In the genomic region with DNA sequence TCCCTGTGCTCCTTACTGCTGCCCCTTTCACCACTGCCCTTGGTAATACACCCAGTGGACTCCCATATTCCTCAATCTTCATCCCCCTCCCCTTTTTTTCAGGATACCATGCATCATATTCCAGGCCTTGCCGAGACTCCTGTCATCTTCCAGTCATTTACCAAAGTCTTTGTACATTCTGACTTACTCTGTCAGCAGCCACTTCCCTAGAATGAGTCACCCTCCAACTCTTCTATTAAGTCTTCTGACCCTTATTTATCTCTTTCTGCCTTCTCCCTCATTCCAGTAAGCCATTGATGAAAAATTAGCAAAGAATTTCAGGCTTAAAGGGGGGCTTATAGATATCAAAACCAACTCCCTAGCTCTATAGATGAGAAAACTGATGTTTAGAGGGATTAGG, we compare ENCODE assay signal across 19 cellular contexts.
DNase-seq lines count a peak whose midpoint lies in the region; FAIRE-seq and TF ChIP-seq lines count a peak whose summit lies in the region.
"Had no signal": no experiment of that assay in that cellular context is flagged by ENCODE, and none has a peak within 500 bp of the region (broad histone marks: within the 10 kb centered on the region; RNA-seq: fewer than 3 reads in every experiment).

No MANE protein-coding gene starts in this region.

- H3K9ac ChIP-seq in Loucy (ENCODE audit: low read depth, low read length, poor library complexity, severe bottlenecking), result no peak overlapping the region

- H3K4me2 ChIP-seq in Loucy (ENCODE audit: low read depth, low read length, poor library complexity, severe bottlenecking), result no peak overlapping the region

- H3K79me2 ChIP-seq in Loucy (ENCODE audit: insufficient read depth, low read length), result no peaks in the 10 kb centered on the region

- no peak overlapping the region for H3K4me3 ChIP-seq in Loucy (ENCODE audit: low read length, poor library complexity, severe bottlenecking)
- H3K4me3 ChIP-seq in bronchial epithelial cell (ENCODE audit: low read depth, low read length), result no peak overlapping the region
- H3K4me3 ChIP-seq: gastrocnemius medialis, left ventricle myocardium inferior, pancreas had no signal

- peaks cover 12% of the 10 kb centered on the region for H3K4me1 ChIP-seq in Loucy (ENCODE audit: insufficient read depth, low read length, poor library complexity, severe bottlenecking)
- H3K4me1 ChIP-seq: gastrocnemius medialis had no signal

- no peaks in the 10 kb centered on the region for H4K20me1 ChIP-seq in Loucy (ENCODE audit: insufficient read depth, low read length, poor library complexity, severe bottlenecking)

- peak; percentile 57 for DNase-seq in COLO829 (ENCODE audit: low spot score)
- peak; percentile 8 for DNase-seq in bronchial epithelial cell (ENCODE audit: low read depth)
- DNase-seq in kidney glomerular epithelial cell (lab: John Stamatoyannopoulos, UW), result peak; percentile 48
- DNase-seq in NCI-H2196 (lab: John Stamatoyannopoulos, UW; ENCODE audit: unreplicated experiment), result no peak
- no peak for DNase-seq in AML-193 (lab: John Stamatoyannopoulos, UW)
- DNase-seq in NCI-H1105 treated with DMSO at 0.1 percent for 48 hours (lab: John Stamatoyannopoulos, UW), result no peak
- DNase-seq in NK-92 (lab: John Stamatoyannopoulos, UW; ENCODE audit: unreplicated experiment), result no peak
- DNase-seq: activated CD8-positive, alpha-beta memory T cell treated with anti-CD3 and anti-CD28 coated beads for 24 hours; activated naive CD8-positive, alpha-beta T cell treated with anti-CD3 and anti-CD28 coated beads, Interleukin-2, amount 10 ng/mL, durations not matched to agents 7 days and 5 days; effector CD8-positive, alpha-beta T cell; gastrocnemius medialis; GF-D8; left ventricle myocardium inferior; NCI-H187; pancreas; SHP77; T-helper 1 cell had no signal

- FAIRE-seq in bronchial epithelial cell (lab: Jason Lieb, UNC), result no peak
- FAIRE-seq: H1, pancreas had no signal

- 0 out of 2 replicates have a peak overlapping the region, but pooled peaks have one; percentile 22 for H2AFZ ChIP-seq in Loucy (ENCODE audit: low read length)

- H3K27me3 ChIP-seq in Loucy (ENCODE audit: insufficient read depth, low read length, poor library complexity, severe bottlenecking) (no peaks in the 10 kb centered on the region), bronchial epithelial cell (ENCODE audit: control insufficient read depth, insufficient read depth, low read length) (no peaks in the 10 kb centered on the region)
- H3K27me3 ChIP-seq: gastrocnemius medialis, pancreas had no signal

- no peak for TF ChIP-seq CTCF in Loucy (conservative IDR thresholded peaks at IDR 0.05; ENCODE audit: low read length)
- no peak for TF ChIP-seq CTCF in bronchial epithelial cell (IDR thresholded peaks at IDR 0.05; ENCODE audit: insufficient read depth, low read length, severe bottlenecking)

- H3K36me3 ChIP-seq in Loucy (ENCODE audit: insufficient read depth, low read length) (no peaks in the 10 kb centered on the region), bronchial epithelial cell (ENCODE audit: control insufficient read depth, insufficient read depth, low read length) (no peaks in the 10 kb centered on the region)
- H3K36me3 ChIP-seq: gastrocnemius medialis, left ventricle myocardium inferior, pancreas had no signal

- H3K9me2 ChIP-seq in Loucy (replicated peaks; ENCODE audit: low read depth, low read length), result no peaks in the 10 kb centered on the region

- H3F3A ChIP-seq in Loucy (ENCODE audit: low read depth), result no peaks in the 10 kb centered on the region; the same call in 1 of the 2 replicates

- no peaks in the 10 kb centered on the region for H3K9me3 ChIP-seq in Loucy (ENCODE audit: insufficient read depth, low read depth, low read length)
- H3K9me3 ChIP-seq: gastrocnemius medialis, left ventricle myocardium inferior, pancreas had no signal

Comparison
In these comparisons a context has a peak if more than half of its experiments do, and no peak if none do; other contexts are left out.
1. DNase-seq: peak in COLO829 (single experiment), bronchial epithelial cell (single experiment) and kidney glomerular epithelial cell (single experiment); none in NCI-H2196 (single experiment), AML-193 (0 of 2), NCI-H1105 treated with DMSO at 0.1 percent for 48 hours (single experiment) and NK-92 (single experiment).